20 cellular contexts compared by ENCODE assay signal in genomic region chr10:52391927-52392602, GRCh38.
DNase-seq lines count a peak whose midpoint lies in the region; ATAC-seq and TF ChIP-seq lines count a peak whose summit lies in the region.
"Had no signal": no experiment of that assay in that cellular context is flagged by ENCODE, and none has a peak within 500 bp of the region (broad histone marks: within the 10 kb centered on the region; RNA-seq: fewer than 3 reads in every experiment).

No MANE protein-coding gene starts in this region.

- ATAC-seq in Panc1 (no peak), GM21367 (IDR thresholded peaks at IDR 0.05; ENCODE audit: unreplicated experiment) (no peak), left lobe of liver (no peak)

- H3K4me3 ChIP-seq in Caco-2 (ENCODE audit: low read depth, low read length) (no peak overlapping the region), Panc1 (ENCODE audit: low read depth in 2 of 2, low read length in 2 of 2) (no peak overlapping the region), esophagus squamous epithelium (no peak overlapping the region)
- H3K4me3 ChIP-seq: SK-N-MC had no signal

- POLR2A ChIA-PET in Caco-2 (lab: Charles Lee) = no interaction called here
- POLR2A ChIA-PET in Panc1 (lab: Charles Lee) = no interaction called here

- no TSS peak for BruUV-seq in Caco-2 (replicated peaks; lab: Mats Ljungman, UMichigan)
- no TSS peak for BruUV-seq in Panc1 (replicated peaks; lab: Mats Ljungman, UMichigan)

- no peak for TF ChIP-seq POLR2A in esophagus squamous epithelium (IDR thresholded peaks at IDR 0.05)

- H3K36me3 ChIP-seq in Caco-2 (ENCODE audit: control insufficient read depth, insufficient read depth, low read length) (no peaks in the 10 kb centered on the region), Panc1 (ENCODE audit: control insufficient read depth, insufficient read depth, low read length) (no peaks in the 10 kb centered on the region), esophagus squamous epithelium (no peaks in the 10 kb centered on the region)

- in situ Hi-C loops in Panc1 (cut with HindIII; ENCODE audit: low pct_unique_long_range_greater_than_20kb, low sequenced_read_pairs) = no loop called here

- CTCF ChIA-PET in Caco-2 (lab: Charles Lee) (no interaction called here), Panc1 (lab: Charles Lee) (no interaction called here)

- no peaks in the 10 kb centered on the region for H3K36me3 Mint-ChIP-seq in Caco-2 (ENCODE audit: insufficient read depth, unreplicated experiment)
- H3K36me3 Mint-ChIP-seq: CD4-positive, alpha-beta memory T cell; IgD-negative memory B cell had no signal

- TF ChIP-seq CTCF in Caco-2 (IDR thresholded peaks at IDR 0.05; ENCODE audit: insufficient read depth in 1 of 2, low read depth in 1 of 2, low read length in 1 of 2, severe bottlenecking in 1 of 2, unreplicated experiment in 1 of 2) (no peak), Panc1 (IDR thresholded peaks at IDR 0.05) (no peak), esophagus squamous epithelium (IDR thresholded peaks at IDR 0.05) (no peak)

- peaks cover 22% of the 10 kb centered on the region for H3K4me1 ChIP-seq in Caco-2
- no peaks in the 10 kb centered on the region for H3K4me1 ChIP-seq in Panc1 (ENCODE audit: control insufficient read depth, insufficient read depth, low read length)
- peaks cover 0 to 15% (median 0%) of the 10 kb centered on the region in 3 donors for H3K4me1 ChIP-seq in esophagus squamous epithelium

- no peaks in the 10 kb centered on the region for H3K27me3 Mint-ChIP-seq in Caco-2 (ENCODE audit: insufficient read depth, unreplicated experiment)
- H3K27me3 Mint-ChIP-seq: CD4-positive, alpha-beta memory T cell; IgD-negative memory B cell had no signal

- no peak for DNase-seq in Caco-2
- no peak for DNase-seq in Panc1 (ENCODE audit: low read depth, low spot score)
- no peak for DNase-seq in esophagus squamous epithelium (lab: John Stamatoyannopoulos, UW)
- peak; percentile 13 for DNase-seq in renal cortical epithelial cell (ENCODE audit: low read depth)
- no peak for DNase-seq in cerebellum (ENCODE audit: low spot score)
- no peak for DNase-seq in left lobe of liver (ENCODE audit: low spot score)
- DNase-seq: CD4-positive, alpha-beta memory T cell; DMS153; MV-4-11; NCI-H1105 treated with DMSO at 0.1 percent for 48 hours; NCI-H2029 treated with DMSO at 0.1 percent for 48 hours; NCI-H2171; NCI-H345; NCI-H524 treated with DMSO at 0.1 percent for 48 hours; OCI-M1; RPMI8226; SHP77 had no signal

- intact Hi-C loops in Caco-2 (cut with micrococcal nuclease; ENCODE audit: unreplicated experiment) (no loop called here), Panc1 (cut with micrococcal nuclease; ENCODE audit: unreplicated experiment) (no loop called here), esophagus squamous epithelium (cut with DNase I) (no loop called here)

- H3K27ac ChIP-seq in Panc1 (ENCODE audit: low read length) = peak overlapping the region; percentile 18; the same call in 1 of the 2 replicates
- H3K27ac ChIP-seq in esophagus squamous epithelium = peak overlapping the region in 3 of 4 donors; percentile 51 to 81 (median 52)
- H3K27ac ChIP-seq: SK-N-MC had no signal

- peaks cover 34% of the 10 kb centered on the region for H3K4me1 Mint-ChIP-seq in Caco-2 (ENCODE audit: low read depth, unreplicated experiment)
- H3K4me1 Mint-ChIP-seq: CD4-positive, alpha-beta memory T cell; IgD-negative memory B cell had no signal

- H3K27me3 ChIP-seq in Caco-2 (replicated peaks; ENCODE audit: control insufficient read depth, insufficient read depth, low read length) (no peaks in the 10 kb centered on the region), Panc1 (ENCODE audit: control insufficient read depth, insufficient read depth, low read length) (no peaks in the 10 kb centered on the region), esophagus squamous epithelium (no peaks in the 10 kb centered on the region)

- H3K9me3 Mint-ChIP-seq in Caco-2 (ENCODE audit: unreplicated experiment) = peaks cover 40% of the 10 kb centered on the region

- peak overlapping the region; percentile 18 for H3K27ac Mint-ChIP-seq in Caco-2 (ENCODE audit: unreplicated experiment)
- H3K27ac Mint-ChIP-seq: CD4-positive, alpha-beta memory T cell; IgD-negative memory B cell had no signal

- WGBS in esophagus squamous epithelium, 2 donors = 43 to 46% methylated on average over 7 of the region's 7 CpGs

- H3K9me3 ChIP-seq in Caco-2 (no peaks in the 10 kb centered on the region), Panc1 (ENCODE audit: control insufficient read depth, insufficient read depth, low read depth, low read length) (peaks cover 16% of the 10 kb centered on the region; the same call in 1 of the 2 replicates), esophagus squamous epithelium (no peaks in the 10 kb centered on the region)

- no peak overlapping the region for H3K4me3 Mint-ChIP-seq in Caco-2 (ENCODE audit: unreplicated experiment)
- H3K4me3 Mint-ChIP-seq: CD4-positive, alpha-beta memory T cell; IgD-negative memory B cell had no signal
